Comparison of ENCODE assay signal across 9 cellular contexts in the genomic region with DNA sequence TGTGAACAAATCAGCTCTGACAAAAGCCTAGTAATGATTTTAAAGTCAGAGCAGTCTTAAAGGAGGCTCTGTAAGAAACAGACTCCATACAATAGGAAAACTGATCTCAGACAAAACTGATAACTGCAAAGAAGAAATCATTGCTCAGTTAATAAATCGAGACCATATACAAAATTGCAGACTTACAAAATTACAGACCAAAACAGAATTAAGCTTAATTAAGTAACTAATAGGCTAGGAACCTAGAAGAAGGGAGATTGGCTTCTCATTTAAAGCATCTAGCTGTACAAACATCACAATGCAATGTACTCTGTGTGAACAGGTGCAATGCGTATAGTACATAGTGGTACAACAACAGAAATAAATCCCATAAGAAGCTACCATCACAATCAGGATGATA. TPM values are rescaled to one million over a fixed set of nuclear protein-coding genes. Genes with fewer than 3 reads are reported as not detected.
DNase-seq lines count a peak whose midpoint lies in the region; ATAC-seq, FAIRE-seq and TF ChIP-seq lines count a peak whose summit lies in the region.
"Had no signal": no experiment of that assay in that cellular context is flagged by ENCODE, and none has a peak within 500 bp of the region (broad histone marks: within the 10 kb centered on the region; RNA-seq: fewer than 3 reads in every experiment).

No MANE protein-coding gene starts in this region.

- intact Hi-C loops in prostate gland (cut with DNase I), result no loop called here

- no peaks in the 10 kb centered on the region for H3K36me3 ChIP-seq in prostate gland

- ATAC-seq in left lobe of liver (no peak), GM18502 (IDR thresholded peaks at IDR 0.05; ENCODE audit: poor library complexity, unreplicated experiment) (no peak)

- peak overlapping the region; percentile 30 to 35 for H3K4me3 ChIP-seq in prostate gland

- FAIRE-seq in colon (lab: Jason Lieb, UNC), result peak; percentile 45

- H3K27me3 ChIP-seq in prostate gland (replicated peaks; ENCODE audit: insufficient read depth), result no peaks in the 10 kb centered on the region

- TF ChIP-seq CTCF in prostate gland (IDR thresholded peaks at IDR 0.05), result no peak

- WGBS in prostate gland, result 52% methylated on average over 2 of the region's 2 CpGs

- peak overlapping the region; percentile 79 to 82 for H3K27ac ChIP-seq in prostate gland

- no peaks in the 10 kb centered on the region for H3K9me3 ChIP-seq in prostate gland

- DNase-seq in DMS53 (lab: John Stamatoyannopoulos, UW) (peak; percentile 54), NCI-H1417 (lab: John Stamatoyannopoulos, UW) (peak in 2 of 3 experiments; percentile 37 to 80), prostate gland (ENCODE audit: low spot score) (no peak), kidney tubule cell (ENCODE audit: low spot score) (no peak), left lobe of liver (ENCODE audit: low spot score) (no peak), T1000 (lab: John Stamatoyannopoulos, UW) (no peak)
- DNase-seq: activated B cell treated with CpG ODN at 0.5 μM for 24 hours had no signal

- TF ChIP-seq POLR2A in prostate gland (IDR thresholded peaks at IDR 0.05), result no peak

- no peaks in the 10 kb centered on the region for H3K4me1 ChIP-seq in prostate gland (replicated peaks)

RNA-seq across cellular contexts. Expression of a gene that starts 46.3 kb away (rescaled TPM):
- total RNA-seq in prostate gland, result 100 to 1,000 TPM; 111 to 189 TPM
- total RNA-seq in left lobe of liver, result 50.6 TPM

Comparison
In these comparisons a context has a peak if more than half of its experiments do, and no peak if none do; other contexts are left out.
1. DNase-seq: peak in DMS53 (single experiment) and NCI-H1417 (2 of 3); none in prostate gland (single experiment), kidney tubule cell (single experiment), left lobe of liver (single experiment) and T1000 (single experiment).